In the genomic region with DNA sequence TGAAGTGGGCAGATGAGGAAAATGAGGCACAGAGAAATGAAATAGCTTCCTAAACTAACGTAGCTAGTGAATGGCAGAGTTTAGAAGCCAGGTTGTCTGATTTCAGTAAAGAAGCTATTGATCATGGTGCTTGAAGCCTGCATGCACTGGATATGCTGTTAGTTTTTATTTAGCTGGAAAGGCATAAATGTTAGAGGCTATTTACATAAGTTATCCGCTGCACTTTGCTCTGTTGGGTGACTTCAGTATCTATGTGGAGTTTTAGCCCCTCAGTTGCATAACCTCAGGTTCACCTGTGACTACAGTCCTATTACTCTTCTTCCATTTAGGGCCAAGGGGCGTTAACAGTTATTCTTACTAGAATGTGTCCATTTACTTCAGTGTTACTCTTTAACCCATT, we compare ENCODE assay signal across 32 cellular contexts.
"Had no signal": no experiment of that assay in that cellular context is flagged by ENCODE, and none has a peak within 500 bp of the region (broad histone marks: within the 10 kb centered on the region; RNA-seq: fewer than 3 reads in every experiment).

No MANE protein-coding gene starts in this region.

- H3K4me1 Mint-ChIP-seq: activated CD4-positive, alpha-beta memory T cell treated with anti-CD3 and anti-CD28 coated beads, Interleukin-2, amount 10 ng/mL, durations not matched to agents 7 days and 5 days; activated CD4-positive, alpha-beta T cell treated with anti-CD3 and anti-CD28 coated beads, Interleukin-2, amount 10 ng/mL, durations not matched to agents 7 days and 5 days; activated naive CD4-positive, alpha-beta T cell treated with anti-CD3 and anti-CD28 coated beads, Interleukin-2, amount 10 ng/mL, durations not matched to agents 7 days and 5 days; activated naive CD8-positive, alpha-beta T cell treated with anti-CD3 and anti-CD28 coated beads, Interleukin-2, amount 10 ng/mL, durations not matched to agents 7 days and 5 days; central memory CD8-positive, alpha-beta T cell; endodermal cell; T-helper 17 cell had no signal

- H3K36me3 ChIP-seq: ascending aorta, brain microvascular endothelial cell had no signal

- DNase-seq: activated CD4-positive, alpha-beta memory T cell treated with anti-CD3 and anti-CD28 coated beads, Interleukin-2, amount 10 ng/mL, durations not matched to agents 7 days and 5 days; activated CD4-positive, alpha-beta T cell treated with anti-CD3 and anti-CD28 coated beads for 4 hours; activated CD4-positive, alpha-beta T cell treated with anti-CD3 and anti-CD28 coated beads, Interleukin-2, amount 10 ng/mL, durations not matched to agents 7 days and 5 days; activated CD4-positive, alpha-beta T cell treated with anti-CD3 and anti-CD28 coated beads, Interleukin-2, amount 50 U/mL, for 4 hours; activated CD4-positive, CD25-positive, alpha-beta regulatory T cell; activated CD4-positive, CD25-positive, alpha-beta regulatory T cell treated with anti-CD3 and anti-CD28 coated beads, Interleukin-2, amount 50 U/mL, for 72 hours; activated CD8-positive, alpha-beta memory T cell treated with anti-CD3 and anti-CD28 coated beads, Interleukin-2, amount 50 U/mL, for 48 hours; activated gamma-delta T cell; activated naive CD4-positive, alpha-beta T cell; activated naive CD4-positive, alpha-beta T cell treated with anti-CD3 and anti-CD28 coated beads, Interleukin-2, amount 10 ng/mL, durations not matched to agents 7 days and 5 days; activated naive CD8-positive, alpha-beta T cell treated with anti-CD3 and anti-CD28 coated beads, Interleukin-2, amount 10 ng/mL, durations not matched to agents 7 days and 5 days; activated T-cell treated with anti-CD3 and anti-CD28 coated beads for 4 hours; activated T-cell treated with anti-CD3 and anti-CD28 coated beads, Interleukin-2, amount 50 U/mL, for 24 hours; activated T-cell treated with anti-CD3 and anti-CD28 coated beads, Interleukin-2, amount 50 U/mL, for 72 hours; brain microvascular endothelial cell; dorsolateral prefrontal cortex; effector memory CD4-positive, alpha-beta T cell; endodermal cell; foreskin fibroblast; head of caudate nucleus; T-helper 1 cell; T-helper 17 cell; T1000 had no signal

- H3K27ac ChIP-seq: ascending aorta, brain microvascular endothelial cell, coronary artery, dorsolateral prefrontal cortex had no signal

- H3K9me3 ChIP-seq: ascending aorta had no signal

- H3K27me3 ChIP-seq: ascending aorta, brain microvascular endothelial cell had no signal

- H3K27me3 Mint-ChIP-seq: activated CD4-positive, alpha-beta memory T cell treated with anti-CD3 and anti-CD28 coated beads, Interleukin-2, amount 10 ng/mL, durations not matched to agents 7 days and 5 days; activated CD4-positive, alpha-beta T cell treated with anti-CD3 and anti-CD28 coated beads, Interleukin-2, amount 10 ng/mL, durations not matched to agents 7 days and 5 days; activated naive CD4-positive, alpha-beta T cell treated with anti-CD3 and anti-CD28 coated beads, Interleukin-2, amount 10 ng/mL, durations not matched to agents 7 days and 5 days; activated T-cell treated with anti-CD3 and anti-CD28 coated beads, Interleukin-2, amount 50 U/mL, for 24 hours; central memory CD8-positive, alpha-beta T cell; dendritic cell treated with granulocyte-macrophage colony-stimulating factor and Interleukin-4, amounts not matched to agents 40 ng/mL and 50 ng/mL, for 4 days; T-helper 17 cell had no signal

- H3K4me3 Mint-ChIP-seq: activated CD4-positive, alpha-beta memory T cell treated with anti-CD3 and anti-CD28 coated beads, Interleukin-2, amount 10 ng/mL, durations not matched to agents 7 days and 5 days; activated CD4-positive, alpha-beta T cell treated with anti-CD3 and anti-CD28 coated beads, Interleukin-2, amount 10 ng/mL, durations not matched to agents 7 days and 5 days; activated naive CD4-positive, alpha-beta T cell treated with anti-CD3 and anti-CD28 coated beads, Interleukin-2, amount 10 ng/mL, durations not matched to agents 7 days and 5 days; activated naive CD8-positive, alpha-beta T cell treated with anti-CD3 and anti-CD28 coated beads, Interleukin-2, amount 10 ng/mL, durations not matched to agents 7 days and 5 days; activated T-cell treated with anti-CD3 and anti-CD28 coated beads, Interleukin-2, amount 50 U/mL, for 24 hours; activated T-cell treated with anti-CD3 and anti-CD28 coated beads, Interleukin-2, amount 50 U/mL, for 72 hours; central memory CD8-positive, alpha-beta T cell; dendritic cell treated with granulocyte-macrophage colony-stimulating factor and Interleukin-4, amounts not matched to agents 40 ng/mL and 50 ng/mL, for 4 days; endodermal cell; T-helper 17 cell; T-helper 2 cell treated with Interferon-gamma antibody and Interleukin-4, amounts not matched to agents 5 μg/mL and 100 μg/mL, for 36 hours had no signal

- FAIRE-seq: bronchial epithelial cell, frontal cortex had no signal

- H3K27ac Mint-ChIP-seq: activated CD4-positive, alpha-beta memory T cell treated with anti-CD3 and anti-CD28 coated beads, Interleukin-2, amount 10 ng/mL, durations not matched to agents 7 days and 5 days; activated CD4-positive, alpha-beta T cell treated with anti-CD3 and anti-CD28 coated beads, Interleukin-2, amount 10 ng/mL, durations not matched to agents 7 days and 5 days; activated naive CD4-positive, alpha-beta T cell treated with anti-CD3 and anti-CD28 coated beads, Interleukin-2, amount 10 ng/mL, durations not matched to agents 7 days and 5 days; activated naive CD4-positive, alpha-beta T cell treated with anti-CD3 and anti-CD28 coated beads, Interleukin-2, amount 50 U/mL, for 72 hours; activated naive CD8-positive, alpha-beta T cell treated with anti-CD3 and anti-CD28 coated beads, Interleukin-2, amount 10 ng/mL, durations not matched to agents 7 days and 5 days; activated T-cell treated with anti-CD3 and anti-CD28 coated beads, Interleukin-2, amount 50 U/mL, for 24 hours; activated T-cell treated with anti-CD3 and anti-CD28 coated beads, Interleukin-2, amount 50 U/mL, for 72 hours; dendritic cell treated with granulocyte-macrophage colony-stimulating factor and Interleukin-4, amounts not matched to agents 40 ng/mL and 50 ng/mL, for 4 days; endodermal cell; T-helper 17 cell; T-helper 2 cell treated with Interferon-gamma antibody and Interleukin-4, amounts not matched to agents 5 μg/mL and 100 μg/mL, for 36 hours had no signal

- H3K36me3 Mint-ChIP-seq: activated naive CD4-positive, alpha-beta T cell treated with anti-CD3 and anti-CD28 coated beads, Interleukin-2, amount 10 ng/mL, durations not matched to agents 7 days and 5 days; activated naive CD4-positive, alpha-beta T cell treated with anti-CD3 and anti-CD28 coated beads, Interleukin-2, amount 50 U/mL, for 72 hours; activated naive CD8-positive, alpha-beta T cell treated with anti-CD3 and anti-CD28 coated beads, Interleukin-2, amount 10 ng/mL, durations not matched to agents 7 days and 5 days had no signal

- H3K4me1 ChIP-seq: ascending aorta had no signal

- H3K4me3 ChIP-seq: ascending aorta, coronary artery, dorsolateral prefrontal cortex had no signal

- ATAC-seq: activated naive CD4-positive, alpha-beta T cell treated with anti-CD3 and anti-CD28 coated beads, Interleukin-2, amount 50 U/mL, for 72 hours; activated T-cell treated with anti-CD3 and anti-CD28 coated beads, Interleukin-2, amount 50 U/mL, for 72 hours; esophagus mucosa; T-helper 17 cell had no signal

- H3K9me3 Mint-ChIP-seq: activated CD4-positive, alpha-beta memory T cell treated with anti-CD3 and anti-CD28 coated beads, Interleukin-2, amount 10 ng/mL, durations not matched to agents 7 days and 5 days; activated CD4-positive, alpha-beta T cell treated with anti-CD3 and anti-CD28 coated beads, Interleukin-2, amount 10 ng/mL, durations not matched to agents 7 days and 5 days; activated naive CD4-positive, alpha-beta T cell treated with anti-CD3 and anti-CD28 coated beads, Interleukin-2, amount 10 ng/mL, durations not matched to agents 7 days and 5 days; activated naive CD4-positive, alpha-beta T cell treated with anti-CD3 and anti-CD28 coated beads, Interleukin-2, amount 50 U/mL, for 72 hours; activated naive CD8-positive, alpha-beta T cell treated with anti-CD3 and anti-CD28 coated beads, Interleukin-2, amount 10 ng/mL, durations not matched to agents 7 days and 5 days; activated T-cell treated with anti-CD3 and anti-CD28 coated beads, Interleukin-2, amount 50 U/mL, for 24 hours; central memory CD8-positive, alpha-beta T cell; dendritic cell treated with granulocyte-macrophage colony-stimulating factor and Interleukin-4, amounts not matched to agents 40 ng/mL and 50 ng/mL, for 4 days; endodermal cell; T-helper 2 cell treated with Interferon-gamma antibody and Interleukin-4, amounts not matched to agents 5 μg/mL and 100 μg/mL, for 36 hours had no signal
